8 cellular contexts compared by ENCODE assay signal in genomic region chr22:40856513-40857308, GRCh38. TPM values are rescaled to one million over a fixed set of nuclear protein-coding genes. Genes with fewer than 3 reads are reported as not detected.
DNase-seq lines count a peak whose midpoint lies in the region; ATAC-seq and TF ChIP-seq lines count a peak whose summit lies in the region.

Gene ST13, minus strand, starts transcription at chr22:40856639. Its CDS starts 99 bp downstream, at chr22:40856540.
Gene XPNPEP3, plus strand, starts transcription at chr22:40857148. Its CDS starts 34 bp downstream, at chr22:40857182.

- no peaks in the 10 kb centered on the region for H3K9me3 ChIP-seq in heart right ventricle
- H3K9me3 ChIP-seq in upper lobe of left lung, result no peaks in the 10 kb centered on the region

- H3K27ac ChIP-seq in heart right ventricle (peak within 1 kb of the TSS; percentile 92 to 98 (median 96)), upper lobe of left lung (peak within 1 kb of the TSS; percentile 96 to 98 (median 97))

- 0% methylated on average over 62 to 63 of the region's 63 CpGs for WGBS in heart right ventricle, 2 donors
- 0% methylated on average over 42 to 53 of the region's 63 CpGs for WGBS in upper lobe of left lung, 2 donors

- peak; percentile 94 for DNase-seq in GM13976 (ENCODE audit: low spot score)
- DNase-seq in NCI-H146 treated with DMSO at 0.1 percent for 48 hours (lab: John Stamatoyannopoulos, UW; ENCODE audit: unreplicated experiment), result peak; percentile 85
- peak; percentile 95 for DNase-seq in amniotic epithelial cell (ENCODE audit: low read depth)
- peak; percentile 97 to 98 for DNase-seq in heart right ventricle
- DNase-seq in posterior cingulate gyrus, result peak; percentile 93 to 99 (median 96)
- peak; percentile 97 to 100 for DNase-seq in upper lobe of left lung

- peaks cover 13 to 65% (median 53%) of the 10 kb centered on the region in 9 donors for H3K4me1 ChIP-seq in heart right ventricle
- peaks cover 35 to 50% (median 44%) of the 10 kb centered on the region in 4 donors for H3K4me1 ChIP-seq in upper lobe of left lung

- H3K27me3 ChIP-seq in heart right ventricle, result no peaks in the 10 kb centered on the region
- no peaks in the 10 kb centered on the region for H3K27me3 ChIP-seq in upper lobe of left lung

- ATAC-seq in HG02870 (IDR thresholded peaks at IDR 0.05; ENCODE audit: unreplicated experiment) (peak; percentile 92), heart right ventricle (peak; percentile 97 to 99 (median 99)), upper lobe of left lung (ENCODE audit: low FRiP score in 2 of 2) (peak; percentile 98 to 100)

- intact Hi-C loops in T-helper 1 cell treated with Interleukin-12 subunit alpha and Interleukin-12 subunit beta and Interleukin-4 antibody, amounts not matched to agents 30 ng/mL and 1 ng/mL, for 36 hours (cut with micrococcal nuclease), result loop anchor here (1.0 to 2.0 kb wide), 12 partner anchors 37 to 680 kb away; partner anchors contain the start of genes ACO2, L3MBTL2, MRTFA and PHF5A
- intact Hi-C loops in heart right ventricle (cut with DNase I) (loop anchor here in 1 of 10 donors (5.0 kb wide), 1 partner anchor 39 kb away; the partner anchor contains the start of gene SLC25A17), posterior cingulate gyrus (cut with DNase I) (loop anchor here (2.0 kb wide), 1 partner anchor 38 kb away; the partner anchor contains the start of gene SLC25A17)

- H3K4me3 ChIP-seq in heart right ventricle (peak within 1 kb of the TSS; percentile 68 to 94 (median 88)), upper lobe of left lung (peak within 1 kb of the TSS; percentile 67 to 87 (median 75))

- TF ChIP-seq EP300 in upper lobe of left lung (IDR thresholded peaks at IDR 0.05), result peak in 1 of 4 donors; percentile 53

- in situ Hi-C loops in GM13976 (cut with MboI; ENCODE audit: low sequenced_read_pairs, unreplicated experiment), result no loop called here

- H3K36me3 ChIP-seq in heart right ventricle (peaks cover 0 to 28% (median 0%) of the 10 kb centered on the region in 9 donors), upper lobe of left lung (peaks cover 0 to 7% (median 0%) of the 10 kb centered on the region in 4 donors)

- TF ChIP-seq CTCF in GM13976 (IDR thresholded peaks at IDR 0.05; ENCODE audit: borderline replicate concordance, control extremely low read depth, extremely low read depth, insufficient read depth, missing control alignments) (no peak), heart right ventricle (IDR thresholded peaks at IDR 0.05) (peak in 4 of 9 donors; percentile 14 to 42 (median 27)), upper lobe of left lung (IDR thresholded peaks at IDR 0.05) (peak in 4 of 6 experiments; percentile 10 to 30 (median 12))

- peak in 3 of 4 donors; percentile 51 to 63 (median 60) for TF ChIP-seq POLR2A in upper lobe of left lung (IDR thresholded peaks at IDR 0.05)

RNA-seq across cellular contexts. Expression of gene ST13, which starts in this region (rescaled TPM):
- 121 and 124 TPM in 2 replicates for total RNA-seq in T-helper 1 cell treated with Interleukin-12 subunit alpha and Interleukin-12 subunit beta and Interleukin-4 antibody, amounts not matched to agents 30 ng/mL and 1 ng/mL, for 36 hours
- total RNA-seq in heart right ventricle (100 to 1,000 TPM; 170 to 238 (median 215) TPM), upper lobe of left lung (100 to 1,000 TPM in 4 of 6 donors, 10 to 100 TPM in 2; 85.2 to 188 (median 119) TPM)
- polyA plus RNA-seq in heart right ventricle, result 100 to 1,000 TPM in 1 of 2 donors, 10 to 100 TPM in 1; 35.0 to 126 TPM

RNA-seq across cellular contexts. Expression of gene XPNPEP3, which starts in this region (rescaled TPM):
- total RNA-seq in T-helper 1 cell treated with Interleukin-12 subunit alpha and Interleukin-12 subunit beta and Interleukin-4 antibody, amounts not matched to agents 30 ng/mL and 1 ng/mL, for 36 hours, result 13.8 and 14.6 TPM in 2 replicates
- total RNA-seq in heart right ventricle (10 to 100 TPM; 20.0 to 31.7 (median 26.3) TPM), upper lobe of left lung (10 to 100 TPM; 10.9 to 40.9 (median 15.1) TPM)
- polyA plus RNA-seq in heart right ventricle, result 1 to 10 TPM; 3.7 to 5.6 TPM

Comparison
In these comparisons a context has a peak if more than half of its experiments do, and no peak if none do; other contexts are left out.
1. Peak in every context shown above with its lines: DNase-seq, ATAC-seq, H3K4me3 ChIP-seq and H3K27ac ChIP-seq.